ENCODE assay signal across 16 cellular contexts in the genomic region with DNA sequence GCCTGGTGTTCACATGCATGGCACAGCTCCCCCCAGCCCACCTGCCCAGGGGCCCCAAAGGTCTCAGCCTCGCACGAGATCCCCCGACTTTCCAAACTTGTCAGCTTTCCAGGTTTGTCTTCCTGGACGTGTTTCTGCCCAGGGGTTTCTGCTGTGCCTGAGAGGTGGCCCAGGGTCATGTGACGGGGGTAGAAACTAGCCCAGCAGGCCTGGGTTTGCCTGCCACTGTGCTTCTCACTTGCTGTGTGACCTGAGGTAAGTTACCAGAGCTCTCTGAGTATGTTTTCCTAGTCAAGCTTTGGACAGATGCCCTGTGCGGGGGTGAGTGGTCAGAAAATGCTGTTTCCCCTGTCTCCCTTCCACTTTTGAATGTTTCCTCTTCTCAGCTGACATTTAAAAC. TPM values are rescaled to one million over a fixed set of nuclear protein-coding genes. Genes with fewer than 3 reads are reported as not detected.
A peak's percentile ranks its signal among the peaks of the same experiment; 100 is the strongest.
DNase-seq lines count a peak whose midpoint lies in the region; ATAC-seq, FAIRE-seq and TF ChIP-seq lines count a peak whose summit lies in the region.
"Had no signal": no experiment of that assay in that cellular context is flagged by ENCODE, and none has a peak within 500 bp of the region (broad histone marks: within the 10 kb centered on the region; RNA-seq: fewer than 3 reads in every experiment).

No MANE protein-coding gene starts in this region.

- H3K9ac ChIP-seq in HepG2 (ENCODE audit: insufficient read depth, low read depth, low read length), result no peak overlapping the region
- H3K9ac ChIP-seq in mesenchymal stem cell (ENCODE audit: low read length), result no peak overlapping the region
- no peak overlapping the region for H3K9ac ChIP-seq in neural progenitor cell

- H3F3A ChIP-seq in neural progenitor cell (ENCODE audit: low read depth), result no peaks in the 10 kb centered on the region

- BruUV-seq in HepG2 (replicated peaks; lab: Mats Ljungman, UMichigan), result no TSS peak

- H3K4me3 ChIP-seq in HepG2 (replicated peaks in 1 of 3; ENCODE audit: insufficient read depth in 1 of 3, low read depth in 2 of 3, low read length in 3 of 3), result no peak overlapping the region
- H3K4me3 ChIP-seq in right lobe of liver, result no peak overlapping the region
- no peak overlapping the region for H3K4me3 ChIP-seq in mesenchymal stem cell (ENCODE audit: insufficient read depth in 1 of 2, low read depth in 1 of 2, low read length in 2 of 2)
- H3K4me3 ChIP-seq in uterus, result no peak overlapping the region
- no peak overlapping the region for H3K4me3 ChIP-seq in neural progenitor cell
- H3K4me3 ChIP-seq: A549, GM12878, GM23338 had no signal

- CTCF ChIA-PET in HepG2 (lab: Yijun Ruan, JAX; ENCODE audit: low intra/inter-chr PET ratio, low total read pairs), result no interaction called here
- CTCF ChIA-PET in WTC11 (lab: Charles Lee), result no interaction called here

- H2AFZ ChIP-seq in HepG2 (ENCODE audit: low read length), result no peak overlapping the region
- no peak overlapping the region for H2AFZ ChIP-seq in mesenchymal stem cell (ENCODE audit: low read depth, low read length)
- no peak overlapping the region for H2AFZ ChIP-seq in neural progenitor cell (replicated peaks)

- DNase-seq in HepG2 (ENCODE audit: low spot score), result no peak
- no peak for DNase-seq in right lobe of liver
- no peak for DNase-seq in WTC11 (ENCODE audit: low spot score)
- no peak for DNase-seq in mesenchymal stem cell
- no peak for DNase-seq in uterus
- DNase-seq in neural progenitor cell (ENCODE audit: low spot score), result no peak
- DNase-seq: Kasumi-1, NCI-H1417 treated with DMSO at 0.1 percent for 48 hours, NCI-H2029 treated with DMSO at 0.1 percent for 48 hours, NCI-H510A treated with DMSO at 0.1 percent for 48 hours had no signal

- H3K4me1 ChIP-seq in HepG2 (ENCODE audit: insufficient read depth, low read length), result no peaks in the 10 kb centered on the region
- no peaks in the 10 kb centered on the region for H3K4me1 ChIP-seq in right lobe of liver
- H3K4me1 ChIP-seq in mesenchymal stem cell (ENCODE audit: control insufficient read depth, insufficient read depth, low read depth, low read length), result peaks cover 25% of the 10 kb centered on the region
- H3K4me1 ChIP-seq in uterus, result no peaks in the 10 kb centered on the region
- peaks cover 18% of the 10 kb centered on the region for H3K4me1 ChIP-seq in neural progenitor cell

- H2BK15ac ChIP-seq in mesenchymal stem cell (ENCODE audit: low read depth, poor library complexity, severe bottlenecking), result no peak overlapping the region

- H3K27me3 Mint-ChIP-seq in WTC11 (ENCODE audit: low read depth) (no peaks in the 10 kb centered on the region), neural progenitor cell (ENCODE audit: insufficient read depth, low read depth) (peaks cover 10% of the 10 kb centered on the region)

- H3K79me1 ChIP-seq in mesenchymal stem cell (replicated peaks; ENCODE audit: low read length, poor library complexity, severe bottlenecking), result no peaks in the 10 kb centered on the region

- TF ChIP-seq CTCF in HepG2 (CRISPR knock-in tag; IDR thresholded peaks at IDR 0.05) (no peak), right lobe of liver (IDR thresholded peaks at IDR 0.05) (no peak), WTC11 (IDR thresholded peaks at IDR 0.05) (no peak), uterus (IDR thresholded peaks at IDR 0.05) (no peak), neural progenitor cell (IDR thresholded peaks at IDR 0.05) (no peak)

- H2BK5ac ChIP-seq in mesenchymal stem cell (ENCODE audit: low read depth, low read length, poor library complexity, severe bottlenecking), result no peak overlapping the region

- no peaks in the 10 kb centered on the region for H4K20me1 ChIP-seq in HepG2 (ENCODE audit: insufficient read depth, low read length)
- H4K20me1 ChIP-seq in neural progenitor cell (ENCODE audit: low read depth), result no peaks in the 10 kb centered on the region

- peaks cover 20% of the 10 kb centered on the region for H3K4me1 Mint-ChIP-seq in WTC11
- H3K4me1 Mint-ChIP-seq in neural progenitor cell, result peaks cover 39% of the 10 kb centered on the region

- no peaks in the 10 kb centered on the region for H3K9me3 ChIP-seq in HepG2 (ENCODE audit: low read length)
- H3K9me3 ChIP-seq in right lobe of liver, result no peaks in the 10 kb centered on the region
- no peaks in the 10 kb centered on the region for H3K9me3 ChIP-seq in mesenchymal stem cell (ENCODE audit: control insufficient read depth, low read length)
- no peaks in the 10 kb centered on the region for H3K9me3 ChIP-seq in uterus
- no peaks in the 10 kb centered on the region for H3K9me3 ChIP-seq in neural progenitor cell (ENCODE audit: low read depth)
- H3K9me3 ChIP-seq: A549 had no signal

- intact Hi-C loops in HepG2 (cut with micrococcal nuclease; ENCODE audit: unreplicated experiment), result no loop called here
- intact Hi-C loops in right lobe of liver (cut with DNase I), result no loop called here
- intact Hi-C loops in uterus (cut with DNase I; ENCODE audit: low total_unique reads), result no loop called here

- POLR2A ChIA-PET in HepG2 (lab: Yijun Ruan, JAX), result no interaction called here
- POLR2A ChIA-PET in WTC11 (lab: Charles Lee), result no interaction called here

- TF ChIP-seq RAD21 in HepG2 (CRISPR knock-in tag; IDR thresholded peaks at IDR 0.05), result no peak

- H3K4me3 Mint-ChIP-seq in WTC11, result no peak overlapping the region
- H3K4me3 Mint-ChIP-seq in neural progenitor cell, result no peak overlapping the region
- H3K4me3 Mint-ChIP-seq: GM23338 had no signal

- H4K91ac ChIP-seq in mesenchymal stem cell (ENCODE audit: low read length), result no peak overlapping the region

- ATAC-seq in HepG2, result no peak
- ATAC-seq in right lobe of liver, result no peak
- no peak for ATAC-seq in WTC11
- ATAC-seq in GM18519 (IDR thresholded peaks at IDR 0.05; ENCODE audit: low FRiP score, unreplicated experiment), result no peak
- ATAC-seq in HG03432 (IDR thresholded peaks at IDR 0.05; ENCODE audit: unreplicated experiment), result no peak
- ATAC-seq: GM12878 had no signal

- no peak overlapping the region for H2BK120ac ChIP-seq in mesenchymal stem cell (ENCODE audit: low read depth, low read length)

- H3K79me2 ChIP-seq in HepG2 (ENCODE audit: insufficient read depth, low read length) (no peaks in the 10 kb centered on the region), neural progenitor cell (ENCODE audit: low read depth) (no peaks in the 10 kb centered on the region)

- WGBS in HepG2 (ENCODE audit: low lambda C conversion rate), result 15% methylated on average over 4 of the region's 6 CpGs
- 38% methylated on average over 2 of the region's 6 CpGs for WGBS in right lobe of liver (ENCODE audit: insufficient coverage, low coverage, low lambda C conversion rate, missing lambda C conversion rate)
- 81% methylated on average over 6 of the region's 6 CpGs for WGBS in mesenchymal stem cell

- H3K36me3 ChIP-seq in HepG2 (replicated peaks in 1 of 2; ENCODE audit: control insufficient read depth in 1 of 2, insufficient read depth in 2 of 2, low read length in 2 of 2) (no peaks in the 10 kb centered on the region), right lobe of liver (no peaks in the 10 kb centered on the region), mesenchymal stem cell (ENCODE audit: control insufficient read depth in 1 of 2, insufficient read depth in 2 of 2, low read depth in 1 of 2, low read length in 2 of 2) (peaks cover 0 to 3% of the 10 kb centered on the region in 2 experiments), uterus (no peaks in the 10 kb centered on the region), neural progenitor cell (no peaks in the 10 kb centered on the region)

- H4K8ac ChIP-seq in mesenchymal stem cell (ENCODE audit: low read length), result no peak overlapping the region

- H3K4me2 ChIP-seq in HepG2 (ENCODE audit: low read depth, low read length), result no peak overlapping the region
- no peak overlapping the region for H3K4me2 ChIP-seq in mesenchymal stem cell (ENCODE audit: low read length, poor library complexity, severe bottlenecking)
- H3K4me2 ChIP-seq in neural progenitor cell, result no peak overlapping the region
- H3K4me2 ChIP-seq: GM23338 had no signal

- TF ChIP-seq EP300 in HepG2 (IDR thresholded peaks at IDR 0.05; ENCODE audit: low read depth in 2 of 2, low read length in 2 of 2) (no peak), HepG2 (CRISPR knock-in tag; IDR thresholded peaks at IDR 0.05; ENCODE audit: borderline replicate concordance) (no peak)

- H3K14ac ChIP-seq in mesenchymal stem cell (ENCODE audit: low read length in 2 of 2), result no peak overlapping the region

- H3K23ac ChIP-seq in mesenchymal stem cell (ENCODE audit: low read length in 2 of 2), result no peak overlapping the region

- H3K27ac ChIP-seq in HepG2 (ENCODE audit: extremely low read length, insufficient read depth, low read length) (no peak overlapping the region), right lobe of liver (no peak overlapping the region), mesenchymal stem cell (ENCODE audit: low read length, poor library complexity, severe bottlenecking) (no peak overlapping the region), uterus (peak overlapping the region; percentile 10 to 38), neural progenitor cell (no peak overlapping the region)

- H3K9me3 Mint-ChIP-seq in WTC11, result no peaks in the 10 kb centered on the region
- no peaks in the 10 kb centered on the region for H3K9me3 Mint-ChIP-seq in neural progenitor cell
- H3K9me3 Mint-ChIP-seq: GM23338 had no signal

- in situ Hi-C loops in HepG2 (cut with HindIII; ENCODE audit: extremely low pct_ligation_motif_present, low pct_unique_long_range_greater_than_20kb), result loop anchor here (10.0 kb wide), 1 partner anchor 274 kb away; no protein-coding TSS in a partner anchor

- H3K36me3 Mint-ChIP-seq in WTC11, result no peaks in the 10 kb centered on the region
- H3K36me3 Mint-ChIP-seq in neural progenitor cell, result no peaks in the 10 kb centered on the region

- H3K27me3 ChIP-seq in HepG2 (ENCODE audit: control insufficient read depth in 1 of 2, insufficient read depth in 2 of 2, low read length in 2 of 2) (peaks cover 1 to 43% of the 10 kb centered on the region in 2 experiments; a peak in 4 of 5 replicates), right lobe of liver (no peaks in the 10 kb centered on the region), mesenchymal stem cell (ENCODE audit: control insufficient read depth in 1 of 2, insufficient read depth in 1 of 2, low read length in 2 of 2) (peaks cover 54 to 59% of the 10 kb centered on the region in 2 experiments), uterus (no peaks in the 10 kb centered on the region), neural progenitor cell (no peaks in the 10 kb centered on the region)

- TF ChIP-seq POLR2A in HepG2 (IDR thresholded peaks at IDR 0.05; ENCODE audit: insufficient read depth in 1 of 2, low read depth in 2 of 2, low read length in 2 of 2) (no peak), right lobe of liver (IDR thresholded peaks at IDR 0.05) (no peak), uterus (IDR thresholded peaks at IDR 0.05) (no peak)

- H3K27ac Mint-ChIP-seq in WTC11 (peak overlapping the region; percentile 82; the same call in 1 of the 2 replicates), neural progenitor cell (no peak overlapping the region)

- peak overlapping the region; percentile 75 for H2AK5ac ChIP-seq in mesenchymal stem cell (ENCODE audit: low read length, severe bottlenecking)

- H3K18ac ChIP-seq in mesenchymal stem cell (ENCODE audit: low read depth in 1 of 2, low read length in 2 of 2), result no peak overlapping the region

- FAIRE-seq in HepG2 (lab: Jason Lieb, UNC), result no peak
- FAIRE-seq: A549, GM12878, GM18507 had no signal

- no peak overlapping the region for H2BK12ac ChIP-seq in mesenchymal stem cell (ENCODE audit: low read length in 2 of 2)

- H3K4ac ChIP-seq in mesenchymal stem cell (ENCODE audit: low read depth in 1 of 2, low read length in 2 of 2), result no peak overlapping the region

RNA-seq across cellular contexts. Expression of gene SHISAL1, which starts 38.3 kb away (rescaled TPM):
- total RNA-seq in HepG2 (2016; rRNA removed; fragmentation: Illumina TruSeq; extraction: Trizol) (not detected in 2 replicates), right lobe of liver (under 1 TPM; 0.05 to 0.31 (median 0.17) TPM), WTC11 (2021) (1.8 to 2.7 TPM (median 1.8 TPM) in 3 replicates), uterus (10 to 100 TPM in 2 of 4 donors, 1 to 10 TPM in 2; 4.7 to 44.2 (median 22.9) TPM), neural progenitor cell (ENCODE audit: low replicate concordance) (4.4 and 5.7 TPM in 2 replicates)
- not detected in 2 replicates for total RNA-seq in HepG2 (2016; cell fraction: cytosol; rRNA removed; fragmentation: Illumina TruSeq; extraction: Trizol; ENCODE audit: low read depth)
- total RNA-seq in HepG2 (2016; cell fraction: insoluble cytoplasmic fraction; rRNA removed; fragmentation: Illumina TruSeq; extraction: Trizol), result not detected in 2 replicates
- not detected in 2 replicates for total RNA-seq in HepG2 (2016; cell fraction: membrane; rRNA removed; fragmentation: Illumina TruSeq; extraction: Trizol)
- not detected in 2 replicates for total RNA-seq in HepG2 (2016; cell fraction: nucleus; rRNA removed; fragmentation: Illumina TruSeq; extraction: Trizol)
- not detected in 2 replicates for polyA plus RNA-seq in HepG2 (2011; rRNA removed)
- not detected in 2 replicates for polyA plus RNA-seq in HepG2 (2011; cell fraction: cytosol; rRNA removed)
- not detected in 2 replicates for polyA plus RNA-seq in HepG2 (2011; cell fraction: nucleus; rRNA removed)
- polyA plus RNA-seq in HepG2 (2012), result not detected in 2 replicates
- polyA plus RNA-seq in HepG2 (2016; cell fraction: cytosol; fragmentation: Illumina TruSeq; extraction: Trizol; ENCODE audit: low read depth), result not detected in 2 replicates
- polyA plus RNA-seq in HepG2 (2016; cell fraction: insoluble cytoplasmic fraction; fragmentation: Illumina TruSeq; extraction: Trizol; ENCODE audit: low read depth), result not detected in 2 replicates
- not detected in 2 replicates for polyA plus RNA-seq in HepG2 (2016; cell fraction: membrane; fragmentation: Illumina TruSeq; extraction: Trizol; ENCODE audit: low read depth)
- not detected in 2 replicates for polyA plus RNA-seq in HepG2 (2016; cell fraction: nucleus; fragmentation: Illumina TruSeq; extraction: Trizol; ENCODE audit: insufficient read depth, low read depth)
- 0.04 and 16.2 TPM in 2 replicates for polyA minus RNA-seq in HepG2 (2011; rRNA and poly(A)+ RNA removed; ENCODE audit: low replicate concordance)
- polyA minus RNA-seq in HepG2 (2011; cell fraction: cytosol; rRNA and poly(A)+ RNA removed), result 0.09 TPM in 1 of 2 replicates, not detected in the other
- not detected in 2 replicates for polyA minus RNA-seq in HepG2 (2011; cell fraction: nucleus; rRNA and poly(A)+ RNA removed)
- 1.9 TPM for polyA plus RNA-seq in mesenchymal stem cell (2013, experiment 1 of 2)
- polyA plus RNA-seq in mesenchymal stem cell (2013, experiment 2 of 2), result 1.9 TPM
- total RNA-seq: GM12878 had no signal
- polyA plus RNA-seq: GM12878 had no signal

Comparison
In these comparisons a context has a peak if more than half of its experiments do, and no peak if none do; other contexts are left out.
1. H3K27ac ChIP-seq: peak in uterus (2 of 2); none in HepG2 (single experiment), right lobe of liver (0 of 3), mesenchymal stem cell (single experiment) and neural progenitor cell (single experiment).
2. Of the 50 proteins assayed by ChIP-seq in both HepG2 and WTC11: peak only in HepG2: none; only in WTC11: USF2; in both: none; in neither: 49.